ENCODE assay signal across 34 cellular contexts in genomic region chr5:129988453-129988852, GRCh38.
"Had no signal": no experiment of that assay in that cellular context is flagged by ENCODE, and none has a peak within 500 bp of the region (broad histone marks: within the 10 kb centered on the region; RNA-seq: fewer than 3 reads in every experiment).

No MANE protein-coding gene starts in this region.

- H3K36me3 ChIP-seq: MG63 had no signal

- H3K27me3 ChIP-seq: MG63 had no signal

- DNase-seq: Karpas-422, Kasumi-1, MG63, MM.1S, MV-4-11, NCI-H1048, NCI-H1092 treated with DMSO at 0.1 percent for 48 hours, NCI-H1105, NCI-H1105 treated with DMSO at 0.1 percent for 48 hours, NCI-H1417, NCI-H1417 treated with DMSO at 0.1 percent for 48 hours, NCI-H1436, NCI-H1436 treated with DMSO at 0.1 percent for 48 hours, NCI-H146, NCI-H1694, NCI-H1694 treated with DMSO at 0.1 percent for 48 hours, NCI-H187, NCI-H187 treated with DMSO at 0.1 percent for 48 hours, NCI-H1930, NCI-H2029, NCI-H2029 treated with DMSO at 0.1 percent for 48 hours, NCI-H2081, NCI-H2081 treated with DMSO at 0.1 percent for 48 hours, NCI-H2107, NCI-H2171, NCI-H2171 treated with DMSO at 0.1 percent for 48 hours, NCI-H2227 treated with DMSO at 0.1 percent for 48 hours, NCI-H226, NCI-H345, NCI-H446, NCI-H446 treated with DMSO at 0.1 percent for 48 hours, NCI-H510A, NCI-H510A treated with DMSO at 0.1 percent for 48 hours, NCI-H524 had no signal

- H3K4me3 ChIP-seq: MG63 had no signal
